Comparison of ENCODE assay signal across 23 cellular contexts in genomic region chr6:92354270-92354831, GRCh38.
"Had no signal": no experiment of that assay in that cellular context is flagged by ENCODE, and none has a peak within 500 bp of the region (broad histone marks: within the 10 kb centered on the region; RNA-seq: fewer than 3 reads in every experiment).

No MANE protein-coding gene starts in this region.

- H3K4me1 Mint-ChIP-seq: activated naive CD4-positive, alpha-beta T cell treated with anti-CD3 and anti-CD28 coated beads, Interleukin-2, amount 50 U/mL, for 24 hours; brain; nephron had no signal

- H3K4me3 Mint-ChIP-seq: activated naive CD4-positive, alpha-beta T cell treated with anti-CD3 and anti-CD28 coated beads, Interleukin-2, amount 50 U/mL, for 24 hours; brain; nephron; stimulated activated naive CD8-positive, alpha-beta T cell treated with anti-CD3 and anti-CD28 coated beads, Interleukin-15, Interleukin-2, amounts not matched to agents 100 ng/mL and 50 ng/mL, for 24 hours; T-helper 2 cell treated with Interferon-gamma antibody and Interleukin-4, amounts not matched to agents 5 μg/mL and 100 μg/mL, for 36 hours had no signal

- H3K9me3 Mint-ChIP-seq: activated naive CD4-positive, alpha-beta T cell treated with anti-CD3 and anti-CD28 coated beads, Interleukin-2, amount 50 U/mL, for 24 hours; nephron had no signal

- ATAC-seq: esophagus mucosa, gastroesophageal sphincter, left ventricle myocardium superior, pancreas, right cardiac atrium had no signal

- DNase-seq: activated CD4-positive, CD25-positive, alpha-beta regulatory T cell treated with anti-CD3 and anti-CD28 coated beads, Interleukin-2, amount 50 U/mL, for 72 hours; activated gamma-delta T cell treated with Interleukin-2 at 50 U/mL for 16 hours; activated T-cell treated with anti-CD3 and anti-CD28 coated beads, Interleukin-2, amount 50 U/mL, for 1 hour; aorta; dermis blood vessel endothelial cell; effector CD8-positive, alpha-beta T cell; head of caudate nucleus; hypothalamus; left ventricle myocardium superior; mammary epithelial cell; pancreas; right cardiac atrium; stimulated activated CD4-positive, alpha-beta T cell treated with anti-CD3 and anti-CD28 coated beads, Interleukin-1b, Interleukin-23, amount 100 ng/mL, for 48 hours; substantia nigra; tibial artery; WERI-Rb-1 had no signal

- H3K36me3 ChIP-seq: gastroesophageal sphincter, pancreas, tibial artery, WERI-Rb-1 had no signal

- H3K36me3 Mint-ChIP-seq: activated naive CD4-positive, alpha-beta T cell treated with anti-CD3 and anti-CD28 coated beads, Interleukin-2, amount 50 U/mL, for 24 hours; brain had no signal

- H3K27me3 ChIP-seq: gastroesophageal sphincter, pancreas, tibial artery had no signal

- H3K9me3 ChIP-seq: gastroesophageal sphincter, pancreas, tibial artery had no signal

- H3K27ac ChIP-seq: gastroesophageal sphincter, pancreas, tibial artery, WERI-Rb-1 had no signal

- H3K4me3 ChIP-seq: gastroesophageal sphincter, pancreas, tibial artery had no signal

- H3K27ac Mint-ChIP-seq: activated naive CD4-positive, alpha-beta T cell treated with anti-CD3 and anti-CD28 coated beads, Interleukin-2, amount 50 U/mL, for 24 hours; brain; nephron; stimulated activated naive CD8-positive, alpha-beta T cell treated with anti-CD3 and anti-CD28 coated beads, Interleukin-15, Interleukin-2, amounts not matched to agents 100 ng/mL and 50 ng/mL, for 24 hours; T-helper 2 cell treated with Interferon-gamma antibody and Interleukin-4, amounts not matched to agents 5 μg/mL and 100 μg/mL, for 36 hours had no signal

- H3K4me1 ChIP-seq: gastroesophageal sphincter, pancreas, tibial artery had no signal

- H3K27me3 Mint-ChIP-seq: activated naive CD4-positive, alpha-beta T cell treated with anti-CD3 and anti-CD28 coated beads, Interleukin-2, amount 50 U/mL, for 24 hours; brain; stimulated activated naive CD8-positive, alpha-beta T cell treated with anti-CD3 and anti-CD28 coated beads, Interleukin-15, Interleukin-2, amounts not matched to agents 100 ng/mL and 50 ng/mL, for 24 hours had no signal
